21 cellular contexts compared by ENCODE assay signal in genomic region chr4:182413550-182413949, GRCh38.
A peak's percentile ranks its signal among the peaks of the same experiment; 100 is the strongest.
DNase-seq lines count a peak whose midpoint lies in the region; ATAC-seq, FAIRE-seq and TF ChIP-seq lines count a peak whose summit lies in the region.
"Had no signal": no experiment of that assay in that cellular context is flagged by ENCODE, and none has a peak within 500 bp of the region (broad histone marks: within the 10 kb centered on the region; RNA-seq: fewer than 3 reads in every experiment).

No MANE protein-coding gene starts in this region.

- TF ChIP-seq POLR2A in K562 (conservative IDR thresholded peaks at IDR 0.05), result no peak

- no peak overlapping the region for H3K4me3 ChIP-seq in HEK293 (ENCODE audit: low read depth, low read length)
- no peak overlapping the region for H3K4me3 ChIP-seq in K562
- no peak overlapping the region for H3K4me3 ChIP-seq in mesendoderm (ENCODE audit: low read length)
- H3K4me3 ChIP-seq: A549; BLaER1 treated with 17β-estradiol and CSF1 and Interleukin-3, amounts not matched to agents 10 nM and 100 nM had no signal

- intact Hi-C loops in K562 (cut with micrococcal nuclease), result no loop called here

- H3K36me3 ChIP-seq in HEK293 (ENCODE audit: control insufficient read depth in 2 of 2, insufficient read depth in 1 of 2, low read length in 2 of 2) (no peaks in the 10 kb centered on the region), K562 (ENCODE audit: control insufficient read depth, insufficient read depth, low read length) (no peaks in the 10 kb centered on the region), mesendoderm (ENCODE audit: control insufficient read depth, insufficient read depth, low read length) (no peaks in the 10 kb centered on the region)

- no peaks in the 10 kb centered on the region for H4K20me1 ChIP-seq in K562 (replicated peaks; ENCODE audit: control insufficient read depth, insufficient read depth, low read length)
- H4K20me1 ChIP-seq: BLaER1 treated with 17β-estradiol and CSF1 and Interleukin-3, amounts not matched to agents 10 nM and 100 nM had no signal

- H3K56ac ChIP-seq in mesendoderm (ENCODE audit: low read length), result no peak overlapping the region

- no peak for TF ChIP-seq EP300 in K562 (IDR thresholded peaks at IDR 0.05; ENCODE audit: low read length)

- WGBS in K562 (ENCODE audit: insufficient coverage, low coverage, missing lambda C conversion rate), result 0% methylated on average over 1 of the region's 1 CpG
- no CpG with 5 or more reads among the region's 1 CpG for WGBS in mesendoderm (ENCODE audit: extremely low coverage, insufficient coverage, low lambda C conversion rate)

- H3K27ac ChIP-seq in HEK293 (ENCODE audit: extremely low read depth, low read depth, low read length) (no peak overlapping the region), K562 (ENCODE audit: extremely low read depth, low read depth, low read length) (no peak overlapping the region), mesendoderm (ENCODE audit: low read depth, low read length) (no peak overlapping the region)
- H3K27ac ChIP-seq: 22Rv1; A549; BLaER1 treated with 17β-estradiol and CSF1 and Interleukin-3, amounts not matched to agents 10 nM and 100 nM; C4-2B had no signal

- no peak overlapping the region for H4K5ac ChIP-seq in mesendoderm (ENCODE audit: low read length)

- H4K8ac ChIP-seq in mesendoderm (ENCODE audit: low read depth, low read length), result no peak overlapping the region

- DNase-seq in DMS 273 (lab: John Stamatoyannopoulos, UW; ENCODE audit: unreplicated experiment) (peak; percentile 2), DMS 273 treated with DMSO at 0.1 percent for 48 hours (lab: John Stamatoyannopoulos, UW) (no peak), K562 (ENCODE audit: extremely low read depth in 1 of 4, low spot score in 3 of 4) (no peak), mesendoderm (peak; percentile 10), RPMI8226 (no peak)
- DNase-seq: AML-193; Caco-2; Calu3; CD4-positive, alpha-beta T cell; CD8-positive, alpha-beta T cell; DMS79 treated with DMSO at 0.1 percent for 48 hours; GF-D8 had no signal

- H3K79me1 ChIP-seq in mesendoderm (ENCODE audit: low read length), result no peaks in the 10 kb centered on the region

- CTCF ChIA-PET in HEK293 (lab: Yijun Ruan, JAX) (no interaction called here), K562 (lab: Yijun Ruan, JAX; ENCODE audit: low intra/inter-chr PET ratio) (no interaction called here)

- POLR2A ChIA-PET in HEK293 (lab: Yijun Ruan, JAX), result no interaction called here
- POLR2A ChIA-PET in K562 (lab: Yijun Ruan, JAX), result no interaction called here

- ATAC-seq in K562, result no peak
- ATAC-seq in GM18907 (IDR thresholded peaks at IDR 0.05; ENCODE audit: unreplicated experiment), result no peak
- ATAC-seq: A549; CD8-positive, alpha-beta T cell had no signal

- no peak for FAIRE-seq in K562 (lab: Jason Lieb, UNC)
- FAIRE-seq: A549, D721Med, G401.6, GM12891 had no signal

- H3K4me1 ChIP-seq in HEK293 (ENCODE audit: control insufficient read depth, insufficient read depth, low read length) (no peaks in the 10 kb centered on the region), K562 (replicated peaks in 1 of 2; ENCODE audit: control insufficient read depth in 2 of 2, insufficient read depth in 2 of 2, low read length in 2 of 2) (no peaks in the 10 kb centered on the region), mesendoderm (ENCODE audit: control insufficient read depth, low read depth, low read length) (no peaks in the 10 kb centered on the region)
- H3K4me1 ChIP-seq: A549, Caco-2 had no signal

- TF ChIP-seq CTCF in HEK293 (tag by site-specific recombination; IDR thresholded peaks at IDR 0.05) (no peak), K562 (IDR thresholded peaks at IDR 0.05 in 2 of 3, conservative IDR thresholded peaks at IDR 0.05 in 1 of 3; ENCODE audit: insufficient read depth in 2 of 3, low read depth in 1 of 3, low read length in 3 of 3) (no peak)

- in situ Hi-C loops in K562 (cut with MboI), result no loop called here

- no peak overlapping the region for H2AFZ ChIP-seq in K562 (ENCODE audit: low read depth, low read length)

- no peak overlapping the region for H3K23ac ChIP-seq in mesendoderm (ENCODE audit: low read length)

- no peak overlapping the region for H3K18ac ChIP-seq in mesendoderm (ENCODE audit: low read length)

- no peak overlapping the region for H3K4ac ChIP-seq in mesendoderm (ENCODE audit: low read depth, low read length)

- H3K27me3 ChIP-seq in K562 (ENCODE audit: control insufficient read depth in 2 of 2, insufficient read depth in 2 of 2, low read length in 2 of 2) (no peaks in the 10 kb centered on the region), mesendoderm (ENCODE audit: insufficient read depth, low read length, poor library complexity) (no peaks in the 10 kb centered on the region)
- H3K27me3 ChIP-seq: BLaER1 treated with 17β-estradiol and CSF1 and Interleukin-3, amounts not matched to agents 10 nM and 100 nM had no signal

- no TSS peak for BruUV-seq in K562 (replicated peaks; lab: Mats Ljungman, UMichigan)

- H3K4me2 ChIP-seq in K562 (ENCODE audit: insufficient read depth, low read length) (no peak overlapping the region), mesendoderm (ENCODE audit: low read length) (no peak overlapping the region)
- H3K4me2 ChIP-seq: A549; BLaER1 treated with 17β-estradiol and CSF1 and Interleukin-3, amounts not matched to agents 10 nM and 100 nM had no signal

- TF ChIP-seq RAD21 in K562 (CRISPR knock-in tag; conservative IDR thresholded peaks at IDR 0.05 in 1 of 2, IDR thresholded peaks at IDR 0.05 in 1 of 2), result no peak

- H2BK15ac ChIP-seq in mesendoderm (replicated peaks; ENCODE audit: low read depth), result no peak overlapping the region

- H3K79me2 ChIP-seq in K562 (ENCODE audit: control insufficient read depth, insufficient read depth, low read length) (no peaks in the 10 kb centered on the region), mesendoderm (ENCODE audit: control insufficient read depth, insufficient read depth, low read length) (no peaks in the 10 kb centered on the region)

- no peaks in the 10 kb centered on the region for H3K9me3 ChIP-seq in HEK293 (ENCODE audit: control insufficient read depth, insufficient read depth, low read depth, low read length)
- H3K9me3 ChIP-seq in K562 (replicated peaks; ENCODE audit: control insufficient read depth, insufficient read depth, low read depth, low read length), result no peaks in the 10 kb centered on the region
- H3K9me3 ChIP-seq: A549 had no signal

- no peak overlapping the region for H2BK5ac ChIP-seq in mesendoderm (ENCODE audit: low read length)

- no peak overlapping the region for H2AK5ac ChIP-seq in mesendoderm (ENCODE audit: low read length)

- H3K9ac ChIP-seq in K562 (ENCODE audit: insufficient read depth in 1 of 2, low read depth in 2 of 2, low read length in 2 of 2) (no peak overlapping the region), mesendoderm (ENCODE audit: low read length) (no peak overlapping the region)
- H3K9ac ChIP-seq: BLaER1 treated with 17β-estradiol and CSF1 and Interleukin-3, amounts not matched to agents 10 nM and 100 nM had no signal

- no peaks in the 10 kb centered on the region for H3K9me1 ChIP-seq in K562 (ENCODE audit: control insufficient read depth, insufficient read depth, low read length)

- no peak overlapping the region for H2BK120ac ChIP-seq in mesendoderm (ENCODE audit: low read depth, low read length)

TF ChIP-seq in HEK293, 187 proteins besides CTCF, POLR2A, EP300 and RAD21:
- TF ChIP-seq SETDB1 (IDR thresholded peaks at IDR 0.05; ENCODE audit: insufficient read length, low read length), result peak; percentile 31
- TF ChIP-seq ZNF280C (tag by site-specific recombination; IDR thresholded peaks at IDR 0.05), result no peak

TF ChIP-seq in K562, 482 proteins besides CTCF, POLR2A, EP300 and RAD21 (continues in another document):
- TF ChIP-seq HMGN3 (IDR thresholded peaks at IDR 0.05; ENCODE audit: borderline replicate concordance, extremely low read depth, insufficient read length, low read depth, low read length), result no peak

Comparison
In these comparisons a context has a peak if more than half of its experiments do, and no peak if none do; other contexts are left out.
1. DNase-seq: peak in DMS 273 (single experiment) and mesendoderm (single experiment); none in DMS 273 treated with DMSO at 0.1 percent for 48 hours (single experiment), K562 (0 of 4) and RPMI8226 (single experiment).